In the genomic region with DNA sequence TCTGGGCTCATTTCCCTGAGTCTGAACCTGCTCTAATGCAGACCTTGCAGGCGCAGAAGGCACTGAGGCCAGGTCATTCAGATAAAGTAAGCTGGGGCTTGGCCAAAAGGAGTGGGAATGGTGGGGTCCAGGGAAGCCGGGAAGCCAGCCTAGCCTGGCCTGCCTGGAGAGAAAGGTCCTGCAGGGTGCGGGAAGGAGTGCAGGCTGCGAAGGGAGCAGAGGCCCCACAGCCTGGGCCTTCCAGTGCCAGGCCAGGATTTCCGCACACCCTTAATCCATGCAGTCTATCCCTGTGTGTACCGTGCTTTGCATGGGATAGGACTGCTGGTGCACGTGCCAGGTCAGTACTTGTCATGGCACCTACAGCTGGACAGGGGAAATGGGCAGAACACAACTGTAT, we compare ENCODE assay signal across 1 cellular context.
A peak's percentile ranks its signal among the peaks of the same experiment; 100 is the strongest.
TF ChIP-seq lines count a peak whose summit lies in the region.

No MANE protein-coding gene starts in this region.

TF ChIP-seq in HepG2, 621 proteins besides CTCF, POLR2A, EP300 and RAD21:
- TF ChIP-seq, protein P1, sequence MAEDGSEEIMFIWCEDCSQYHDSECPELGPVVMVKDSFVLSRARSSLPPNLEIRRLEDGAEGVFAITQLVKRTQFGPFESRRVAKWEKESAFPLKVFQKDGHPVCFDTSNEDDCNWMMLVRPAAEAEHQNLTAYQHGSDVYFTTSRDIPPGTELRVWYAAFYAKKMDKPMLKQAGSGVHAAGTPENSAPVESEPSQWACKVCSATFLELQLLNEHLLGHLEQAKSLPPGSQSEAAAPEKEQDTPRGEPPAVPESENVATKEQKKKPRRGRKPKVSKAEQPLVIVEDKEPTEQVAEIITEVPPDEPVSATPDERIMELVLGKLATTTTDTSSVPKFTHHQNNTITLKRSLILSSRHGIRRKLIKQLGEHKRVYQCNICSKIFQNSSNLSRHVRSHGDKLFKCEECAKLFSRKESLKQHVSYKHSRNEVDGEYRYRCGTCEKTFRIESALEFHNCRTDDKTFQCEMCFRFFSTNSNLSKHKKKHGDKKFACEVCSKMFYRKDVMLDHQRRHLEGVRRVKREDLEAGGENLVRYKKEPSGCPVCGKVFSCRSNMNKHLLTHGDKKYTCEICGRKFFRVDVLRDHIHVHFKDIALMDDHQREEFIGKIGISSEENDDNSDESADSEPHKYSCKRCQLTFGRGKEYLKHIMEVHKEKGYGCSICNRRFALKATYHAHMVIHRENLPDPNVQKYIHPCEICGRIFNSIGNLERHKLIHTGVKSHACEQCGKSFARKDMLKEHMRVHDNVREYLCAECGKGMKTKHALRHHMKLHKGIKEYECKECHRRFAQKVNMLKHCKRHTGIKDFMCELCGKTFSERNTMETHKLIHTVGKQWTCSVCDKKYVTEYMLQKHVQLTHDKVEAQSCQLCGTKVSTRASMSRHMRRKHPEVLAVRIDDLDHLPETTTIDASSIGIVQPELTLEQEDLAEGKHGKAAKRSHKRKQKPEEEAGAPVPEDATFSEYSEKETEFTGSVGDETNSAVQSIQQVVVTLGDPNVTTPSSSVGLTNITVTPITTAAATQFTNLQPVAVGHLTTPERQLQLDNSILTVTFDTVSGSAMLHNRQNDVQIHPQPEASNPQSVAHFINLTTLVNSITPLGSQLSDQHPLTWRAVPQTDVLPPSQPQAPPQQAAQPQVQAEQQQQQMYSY (CRISPR knock-in tag; IDR thresholded peaks at IDR 0.05): peak; percentile 95
- TF ChIP-seq KLF9 (CRISPR knock-in tag; IDR thresholded peaks at IDR 0.05; ENCODE audit: low read depth) (no peak), ZFP36L2 (CRISPR knock-in tag; IDR thresholded peaks at IDR 0.05) (no peak), ZNF225 (CRISPR knock-in tag; IDR thresholded peaks at IDR 0.05) (no peak), SALL1 (CRISPR knock-in tag; IDR thresholded peaks at IDR 0.05) (no peak), SP4 (CRISPR knock-in tag; IDR thresholded peaks at IDR 0.05) (no peak), ZNF772 (CRISPR knock-in tag; IDR thresholded peaks at IDR 0.05) (no peak), HNF4G (IDR thresholded peaks at IDR 0.05; ENCODE audit: borderline replicate concordance, low read depth, low read length) (no peak), HNF4G (CRISPR knock-in tag; IDR thresholded peaks at IDR 0.05; ENCODE audit: borderline replicate concordance, low read depth) (no peak), ZBTB21 (CRISPR knock-in tag; IDR thresholded peaks at IDR 0.05) (no peak), ZFP41 (CRISPR knock-in tag; IDR thresholded peaks at IDR 0.05; ENCODE audit: borderline replicate concordance) (no peak), JUN (CRISPR knock-in tag; IDR thresholded peaks at IDR 0.05) (no peak), ZNF816 (CRISPR knock-in tag; IDR thresholded peaks at IDR 0.05; ENCODE audit: borderline replicate concordance) (no peak), STAT5B (CRISPR knock-in tag; IDR thresholded peaks at IDR 0.05) (no peak), GABPA (IDR thresholded peaks at IDR 0.05; ENCODE audit: low read depth, low read length) (0 out of 2 replicates have a peak, but pooled peaks have one; percentile 8), GABPA (CRISPR knock-in tag; IDR thresholded peaks at IDR 0.05; ENCODE audit: low read depth) (no peak), PCBP1 (IDR thresholded peaks at IDR 0.05; ENCODE audit: borderline replicate concordance, low read depth, low read length) (no peak), CBX2 (IDR thresholded peaks at IDR 0.05; ENCODE audit: low read depth, low read length) (no peak), CBX2 (CRISPR knock-in tag; IDR thresholded peaks at IDR 0.05; ENCODE audit: low read depth) (no peak), ZSCAN20 (CRISPR knock-in tag; IDR thresholded peaks at IDR 0.05; ENCODE audit: borderline replicate concordance) (no peak), TP53 (CRISPR knock-in tag; conservative IDR thresholded peaks at IDR 0.05) (no peak), ZFX (CRISPR knock-in tag; IDR thresholded peaks at IDR 0.05; ENCODE audit: low read depth) (0 out of 2 replicates have a peak, but pooled peaks have one; percentile 16), ZNF20 (CRISPR knock-in tag; IDR thresholded peaks at IDR 0.05) (no peak), ZNF441 (CRISPR knock-in tag; IDR thresholded peaks at IDR 0.05; ENCODE audit: borderline replicate concordance) (no peak), ZNF557 (CRISPR knock-in tag; IDR thresholded peaks at IDR 0.05) (no peak), BHLHE40 (IDR thresholded peaks at IDR 0.05; ENCODE audit: low read length) (peak; percentile 81), ZNF160 (CRISPR knock-in tag; IDR thresholded peaks at IDR 0.05) (no peak), ZNF746 (CRISPR knock-in tag; IDR thresholded peaks at IDR 0.05) (no peak), NFKBIZ (CRISPR knock-in tag; IDR thresholded peaks at IDR 0.05) (no peak), ZNF619 (CRISPR knock-in tag; IDR thresholded peaks at IDR 0.05) (no peak)
- TF ChIP-seq, protein P2, sequence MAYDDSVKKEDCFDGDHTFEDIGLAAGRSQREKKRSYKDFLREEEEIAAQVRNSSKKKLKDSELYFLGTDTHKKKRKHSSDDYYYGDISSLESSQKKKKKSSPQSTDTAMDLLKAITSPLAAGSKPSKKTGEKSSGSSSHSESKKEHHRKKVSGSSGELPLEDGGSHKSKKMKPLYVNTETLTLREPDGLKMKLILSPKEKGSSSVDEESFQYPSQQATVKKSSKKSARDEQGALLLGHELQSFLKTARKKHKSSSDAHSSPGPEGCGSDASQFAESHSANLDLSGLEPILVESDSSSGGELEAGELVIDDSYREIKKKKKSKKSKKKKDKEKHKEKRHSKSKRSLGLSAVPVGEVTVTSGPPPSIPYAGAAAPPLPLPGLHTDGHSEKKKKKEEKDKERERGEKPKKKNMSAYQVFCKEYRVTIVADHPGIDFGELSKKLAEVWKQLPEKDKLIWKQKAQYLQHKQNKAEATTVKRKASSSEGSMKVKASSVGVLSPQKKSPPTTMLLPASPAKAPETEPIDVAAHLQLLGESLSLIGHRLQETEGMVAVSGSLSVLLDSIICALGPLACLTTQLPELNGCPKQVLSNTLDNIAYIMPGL (CRISPR knock-in tag; IDR thresholded peaks at IDR 0.05; ENCODE audit: borderline replicate concordance in 1 of 2, low read depth in 1 of 2): no peak
- TF ChIP-seq, protein P3, sequence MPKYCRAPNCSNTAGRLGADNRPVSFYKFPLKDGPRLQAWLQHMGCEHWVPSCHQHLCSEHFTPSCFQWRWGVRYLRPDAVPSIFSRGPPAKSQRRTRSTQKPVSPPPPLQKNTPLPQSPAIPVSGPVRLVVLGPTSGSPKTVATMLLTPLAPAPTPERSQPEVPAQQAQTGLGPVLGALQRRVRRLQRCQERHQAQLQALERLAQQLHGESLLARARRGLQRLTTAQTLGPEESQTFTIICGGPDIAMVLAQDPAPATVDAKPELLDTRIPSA (CRISPR knock-in tag; IDR thresholded peaks at IDR 0.05; ENCODE audit: borderline replicate concordance): no peak
- TF ChIP-seq, protein P4, sequence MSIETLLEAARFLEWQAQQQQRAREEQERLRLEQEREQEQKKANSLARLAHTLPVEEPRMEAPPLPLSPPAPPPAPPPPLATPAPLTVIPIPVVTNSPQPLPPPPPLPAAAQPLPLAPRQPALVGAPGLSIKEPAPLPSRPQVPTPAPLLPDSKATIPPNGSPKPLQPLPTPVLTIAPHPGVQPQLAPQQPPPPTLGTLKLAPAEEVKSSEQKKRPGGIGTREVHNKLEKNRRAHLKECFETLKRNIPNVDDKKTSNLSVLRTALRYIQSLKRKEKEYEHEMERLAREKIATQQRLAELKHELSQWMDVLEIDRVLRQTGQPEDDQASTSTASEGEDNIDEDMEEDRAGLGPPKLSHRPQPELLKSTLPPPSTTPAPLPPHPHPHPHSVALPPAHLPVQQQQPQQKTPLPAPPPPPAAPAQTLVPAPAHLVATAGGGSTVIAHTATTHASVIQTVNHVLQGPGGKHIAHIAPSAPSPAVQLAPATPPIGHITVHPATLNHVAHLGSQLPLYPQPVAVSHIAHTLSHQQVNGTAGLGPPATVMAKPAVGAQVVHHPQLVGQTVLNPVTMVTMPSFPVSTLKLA (IDR thresholded peaks at IDR 0.05): 0 out of 2 replicates have a peak, but pooled peaks have one; percentile 13
- TF ChIP-seq, protein P5, sequence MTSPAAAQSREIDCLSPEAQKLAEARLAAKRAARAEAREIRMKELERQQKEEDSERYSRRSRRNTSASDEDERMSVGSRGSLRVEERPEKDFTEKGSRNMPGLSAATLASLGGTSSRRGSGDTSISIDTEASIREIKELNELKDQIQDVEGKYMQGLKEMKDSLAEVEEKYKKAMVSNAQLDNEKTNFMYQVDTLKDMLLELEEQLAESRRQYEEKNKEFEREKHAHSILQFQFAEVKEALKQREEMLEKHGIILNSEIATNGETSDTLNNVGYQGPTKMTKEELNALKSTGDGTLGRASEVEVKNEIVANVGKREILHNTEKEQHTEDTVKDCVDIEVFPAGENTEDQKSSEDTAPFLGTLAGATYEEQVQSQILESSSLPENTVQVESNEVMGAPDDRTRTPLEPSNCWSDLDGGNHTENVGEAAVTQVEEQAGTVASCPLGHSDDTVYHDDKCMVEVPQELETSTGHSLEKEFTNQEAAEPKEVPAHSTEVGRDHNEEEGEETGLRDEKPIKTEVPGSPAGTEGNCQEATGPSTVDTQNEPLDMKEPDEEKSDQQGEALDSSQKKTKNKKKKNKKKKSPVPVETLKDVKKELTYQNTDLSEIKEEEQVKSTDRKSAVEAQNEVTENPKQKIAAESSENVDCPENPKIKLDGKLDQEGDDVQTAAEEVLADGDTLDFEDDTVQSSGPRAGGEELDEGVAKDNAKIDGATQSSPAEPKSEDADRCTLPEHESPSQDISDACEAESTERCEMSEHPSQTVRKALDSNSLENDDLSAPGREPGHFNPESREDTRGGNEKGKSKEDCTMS (CRISPR knock-in tag; conservative IDR thresholded peaks at IDR 0.05): no peak
- TF ChIP-seq, protein P6, sequence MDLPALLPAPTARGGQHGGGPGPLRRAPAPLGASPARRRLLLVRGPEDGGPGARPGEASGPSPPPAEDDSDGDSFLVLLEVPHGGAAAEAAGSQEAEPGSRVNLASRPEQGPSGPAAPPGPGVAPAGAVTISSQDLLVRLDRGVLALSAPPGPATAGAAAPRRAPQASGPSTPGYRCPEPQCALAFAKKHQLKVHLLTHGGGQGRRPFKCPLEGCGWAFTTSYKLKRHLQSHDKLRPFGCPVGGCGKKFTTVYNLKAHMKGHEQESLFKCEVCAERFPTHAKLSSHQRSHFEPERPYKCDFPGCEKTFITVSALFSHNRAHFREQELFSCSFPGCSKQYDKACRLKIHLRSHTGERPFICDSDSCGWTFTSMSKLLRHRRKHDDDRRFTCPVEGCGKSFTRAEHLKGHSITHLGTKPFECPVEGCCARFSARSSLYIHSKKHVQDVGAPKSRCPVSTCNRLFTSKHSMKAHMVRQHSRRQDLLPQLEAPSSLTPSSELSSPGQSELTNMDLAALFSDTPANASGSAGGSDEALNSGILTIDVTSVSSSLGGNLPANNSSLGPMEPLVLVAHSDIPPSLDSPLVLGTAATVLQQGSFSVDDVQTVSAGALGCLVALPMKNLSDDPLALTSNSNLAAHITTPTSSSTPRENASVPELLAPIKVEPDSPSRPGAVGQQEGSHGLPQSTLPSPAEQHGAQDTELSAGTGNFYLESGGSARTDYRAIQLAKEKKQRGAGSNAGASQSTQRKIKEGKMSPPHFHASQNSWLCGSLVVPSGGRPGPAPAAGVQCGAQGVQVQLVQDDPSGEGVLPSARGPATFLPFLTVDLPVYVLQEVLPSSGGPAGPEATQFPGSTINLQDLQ (CRISPR knock-in tag; IDR thresholded peaks at IDR 0.05): no peak
